11 cellular contexts compared by ENCODE assay signal in genomic region chr3:111695584-111696213, GRCh38. TPM values are rescaled to one million over a fixed set of nuclear protein-coding genes. Genes with fewer than 3 reads are reported as not detected.
DNase-seq lines count a peak whose midpoint lies in the region; ATAC-seq, FAIRE-seq and TF ChIP-seq lines count a peak whose summit lies in the region.
"Had no signal": no experiment of that assay in that cellular context is flagged by ENCODE, and none has a peak within 500 bp of the region (broad histone marks: within the 10 kb centered on the region; RNA-seq: fewer than 3 reads in every experiment).

No MANE protein-coding gene starts in this region.

- DNase-seq in DMS53 (lab: John Stamatoyannopoulos, UW) (peak; percentile 17), DMS53 treated with DMSO at 0.1 percent for 48 hours (lab: John Stamatoyannopoulos, UW; ENCODE audit: unreplicated experiment) (no peak), LoVo (ENCODE audit: low spot score) (peak; percentile 24), K562 (ENCODE audit: extremely low read depth in 1 of 4, low spot score in 3 of 4) (no peak), tibial artery (no peak)
- no peak for DNase-seq in natural killer cell treated with Interleukin-12 subunit alpha and Interleukin-12 subunit beta and Interleukin-15 and Interleukin-18, amount 100 ng/mL, for 72 hours (ENCODE audit: low spot score)
- DNase-seq: effector CD8-positive, alpha-beta T cell; NCI-H2029 had no signal

- no peak overlapping the region for H3K4me2 ChIP-seq in K562 (ENCODE audit: insufficient read depth, low read length)

- H3K9me1 ChIP-seq in K562 (ENCODE audit: control insufficient read depth, insufficient read depth, low read length): no peaks in the 10 kb centered on the region

- 0% methylated on average over 2 of the region's 2 CpGs for WGBS in K562 (ENCODE audit: insufficient coverage, low coverage, missing lambda C conversion rate)

- intact Hi-C loops in K562 (cut with micrococcal nuclease): no loop called here
- intact Hi-C loops in tibial artery (cut with DNase I; ENCODE audit: low total_unique reads): no loop called here

- H3K9me3 ChIP-seq in K562 (replicated peaks; ENCODE audit: control insufficient read depth, insufficient read depth, low read depth, low read length): no peaks in the 10 kb centered on the region
- H3K9me3 ChIP-seq in tibial artery: no peaks in the 10 kb centered on the region

- no peak overlapping the region for H2AFZ ChIP-seq in K562 (ENCODE audit: low read depth, low read length)

- H3K4me3 ChIP-seq in K562 (no peak overlapping the region), tibial artery (no peak overlapping the region)

- FAIRE-seq in K562 (lab: Jason Lieb, UNC): no peak

- H3K27me3 ChIP-seq in K562 (ENCODE audit: control insufficient read depth in 2 of 2, insufficient read depth in 2 of 2, low read length in 2 of 2) (no peaks in the 10 kb centered on the region), tibial artery (no peaks in the 10 kb centered on the region)

- TF ChIP-seq RAD21 in K562 (CRISPR knock-in tag; conservative IDR thresholded peaks at IDR 0.05 in 1 of 2, IDR thresholded peaks at IDR 0.05 in 1 of 2): no peak

- no peak for TF ChIP-seq POLR2A in K562 (conservative IDR thresholded peaks at IDR 0.05)

- no peaks in the 10 kb centered on the region for H4K20me1 ChIP-seq in K562 (replicated peaks; ENCODE audit: control insufficient read depth, insufficient read depth, low read length)

- in situ Hi-C loops in K562 (cut with MboI): no loop called here

- peak overlapping the region; percentile 76 for H3K4me3 Mint-ChIP-seq in natural killer cell treated with Interleukin-12 subunit alpha and Interleukin-12 subunit beta and Interleukin-15 and Interleukin-18, amount 100 ng/mL, for 72 hours

- TF ChIP-seq EP300 in K562 (IDR thresholded peaks at IDR 0.05; ENCODE audit: low read length): no peak

- peaks cover 43 to 52% of the 10 kb centered on the region in 2 donors for H3K4me1 Mint-ChIP-seq in natural killer cell treated with Interleukin-12 subunit alpha and Interleukin-12 subunit beta and Interleukin-15 and Interleukin-18, amount 100 ng/mL, for 72 hours (ENCODE audit: low read depth in 2 of 2)

- H3K79me2 ChIP-seq in K562 (ENCODE audit: control insufficient read depth, insufficient read depth, low read length): no peaks in the 10 kb centered on the region

- ATAC-seq in K562: no peak
- ATAC-seq in natural killer cell treated with Interleukin-12 subunit alpha and Interleukin-12 subunit beta and Interleukin-15 and Interleukin-18, amount 100 ng/mL, for 72 hours: peak; percentile 90 to 92
- no peak for ATAC-seq in HG02571 (IDR thresholded peaks at IDR 0.05; ENCODE audit: unreplicated experiment)
- ATAC-seq in HG03354 (IDR thresholded peaks at IDR 0.05; ENCODE audit: poor library complexity, severe bottlenecking, unreplicated experiment): no peak

- H3K4me1 ChIP-seq in K562 (replicated peaks in 1 of 2; ENCODE audit: control insufficient read depth in 2 of 2, insufficient read depth in 2 of 2, low read length in 2 of 2) (no peaks in the 10 kb centered on the region), tibial artery (no peaks in the 10 kb centered on the region)

- H3K27ac ChIP-seq in K562 (ENCODE audit: extremely low read depth, low read depth, low read length): no peak overlapping the region
- H3K27ac ChIP-seq in tibial artery: no peak overlapping the region
- H3K27ac ChIP-seq: 22Rv1 had no signal

- CTCF ChIA-PET in K562 (lab: Yijun Ruan, JAX; ENCODE audit: low intra/inter-chr PET ratio): no interaction called here

- POLR2A ChIA-PET in K562 (lab: Yijun Ruan, JAX): no interaction called here

- H3K27me3 Mint-ChIP-seq in natural killer cell treated with Interleukin-12 subunit alpha and Interleukin-12 subunit beta and Interleukin-15 and Interleukin-18, amount 100 ng/mL, for 72 hours: no peaks in the 10 kb centered on the region

- H3K9ac ChIP-seq in K562 (ENCODE audit: insufficient read depth in 1 of 2, low read depth in 2 of 2, low read length in 2 of 2): no peak overlapping the region

- TF ChIP-seq CTCF in K562 (IDR thresholded peaks at IDR 0.05 in 2 of 3, conservative IDR thresholded peaks at IDR 0.05 in 1 of 3; ENCODE audit: insufficient read depth in 2 of 3, low read depth in 1 of 3, low read length in 3 of 3): no peak
- no peak for TF ChIP-seq CTCF in tibial artery (IDR thresholded peaks at IDR 0.05)

- no peaks in the 10 kb centered on the region for H3K36me3 ChIP-seq in K562 (ENCODE audit: control insufficient read depth, insufficient read depth, low read length)
- H3K36me3 ChIP-seq in tibial artery: no peaks in the 10 kb centered on the region

- peak overlapping the region; percentile 73 to 83 for H3K27ac Mint-ChIP-seq in natural killer cell treated with Interleukin-12 subunit alpha and Interleukin-12 subunit beta and Interleukin-15 and Interleukin-18, amount 100 ng/mL, for 72 hours

- no peaks in the 10 kb centered on the region for H3K9me3 Mint-ChIP-seq in natural killer cell treated with Interleukin-12 subunit alpha and Interleukin-12 subunit beta and Interleukin-15 and Interleukin-18, amount 100 ng/mL, for 72 hours

- no peaks in the 10 kb centered on the region for H3K36me3 Mint-ChIP-seq in natural killer cell treated with Interleukin-12 subunit alpha and Interleukin-12 subunit beta and Interleukin-15 and Interleukin-18, amount 100 ng/mL, for 72 hours

- BruUV-seq in K562 (replicated peaks; lab: Mats Ljungman, UMichigan): no TSS peak

TF ChIP-seq in K562, 482 proteins besides CTCF, POLR2A, EP300 and RAD21:
- no peak for TF ChIP-seq GTF2F1 (IDR thresholded peaks at IDR 0.05; ENCODE audit: low read depth, low read length)
- TF ChIP-seq FOSL1 (tag; conservative IDR thresholded peaks at IDR 0.05): 0 out of 2 replicates have a peak, but pooled peaks have one; percentile 24
- no peak for TF ChIP-seq ZNF12 (CRISPR knock-in tag; IDR thresholded peaks at IDR 0.05)

RNA-seq across cellular contexts. Expression of gene PLCXD2, which starts 21.2 kb away (rescaled TPM):
- total RNA-seq in K562 (2011; cell fraction: chromatin; rRNA removed; ENCODE audit: low replicate concordance): 0.09 and 0.58 TPM in 2 replicates
- total RNA-seq in K562 (2011; cell fraction: nucleolus; rRNA removed): 0.17 and 0.39 TPM in 2 replicates
- total RNA-seq in K562 (2011; cell fraction: nucleoplasm; rRNA removed): 0.08 and 0.15 TPM in 2 replicates
- under 0.01 TPM in 1 of 2 replicates, not detected in the other for total RNA-seq in K562 (2014; rRNA removed)
- total RNA-seq in K562 (2014; rRNA removed; fragmentation: Illumina TruSeq; extraction: Trizol): 0.03 and 0.04 TPM in 2 replicates
- 0.04 TPM in 2 replicates for total RNA-seq in K562 (2015; rRNA removed; fragmentation: Illumina TruSeq; extraction: Trizol)
- total RNA-seq in K562 (2021): 0.04 TPM in 1 of 2 replicates, not detected in the other
- polyA plus RNA-seq in K562 (2011; rRNA removed): 0.09 and 0.18 TPM in 2 replicates
- polyA plus RNA-seq in K562 (2011; cell fraction: cytosol; rRNA removed): 0.01 and 0.07 TPM in 2 replicates
- 0.09 and 0.25 TPM in 2 replicates for polyA plus RNA-seq in K562 (2011; cell fraction: nucleus; rRNA removed)
- 0.01 and 0.06 TPM in 2 replicates for polyA plus RNA-seq in K562 (2012)
- polyA plus RNA-seq in K562 (2014; fragmentation: Illumina TruSeq; extraction: Trizol): 0.01 and 0.03 TPM in 2 replicates
- polyA plus RNA-seq in K562 (2014; fragmentation: Nextera tagmentation; extraction: Ambion mirVana): under 1 TPM in 1 of 2 experiments, not detected in 1; 0.01 TPM
- 0.04 TPM in 1 of 2 replicates, not detected in the other for polyA plus RNA-seq in K562 (2014; rRNA removed)
- 0.07 and 0.18 TPM in 2 replicates for polyA minus RNA-seq in K562 (2011; rRNA and poly(A)+ RNA removed)
- polyA minus RNA-seq in K562 (2011; cell fraction: cytosol; rRNA and poly(A)+ RNA removed): not detected in 2 replicates
- polyA minus RNA-seq in K562 (2011; cell fraction: nucleus; rRNA and poly(A)+ RNA removed): 0.13 and 0.56 TPM in 2 replicates
- 10 to 100 TPM; 15.0 to 26.1 TPM for total RNA-seq in natural killer cell treated with Interleukin-12 subunit alpha and Interleukin-12 subunit beta and Interleukin-15 and Interleukin-18, amount 100 ng/mL, for 72 hours

Comparison
In these comparisons a context has a peak if more than half of its experiments do, and no peak if none do; other contexts are left out.
1. DNase-seq: peak in DMS53 (single experiment) and LoVo (single experiment); none in DMS53 treated with DMSO at 0.1 percent for 48 hours (single experiment), K562 (0 of 4), natural killer cell treated with Interleukin-12 subunit alpha and Interleukin-12 subunit beta and Interleukin-15 and Interleukin-18, amount 100 ng/mL, for 72 hours (single experiment) and tibial artery (0 of 2).
2. ATAC-seq: peak in natural killer cell treated with Interleukin-12 subunit alpha and Interleukin-12 subunit beta and Interleukin-15 and Interleukin-18, amount 100 ng/mL, for 72 hours (2 of 2); none in K562 (single experiment), HG02571 (single experiment) and HG03354 (single experiment).
3. RNA of gene PLCXD2, which starts 21.2 kb away (total RNA-seq): 15.0 to 26.1 TPM in natural killer cell treated with Interleukin-12 subunit alpha and Interleukin-12 subunit beta and Interleukin-15 and Interleukin-18, amount 100 ng/mL, for 72 hours; under 0.01 to 0.58 TPM in K562; every median in the first group is over 10 times any median in the second.